ENCODE assay signal across 16 cellular contexts in genomic region chr12:6235499-6235898, GRCh38. TPM values are rescaled to one million over a fixed set of nuclear protein-coding genes. Genes with fewer than 3 reads are reported as not detected.
DNase-seq lines count a peak whose midpoint lies in the region; ATAC-seq and TF ChIP-seq lines count a peak whose summit lies in the region.
"Had no signal": no experiment of that assay in that cellular context is flagged by ENCODE, and none has a peak within 500 bp of the region (broad histone marks: within the 10 kb centered on the region; RNA-seq: fewer than 3 reads in every experiment).

No MANE protein-coding gene starts in this region.

- DNase-seq in ELF-1 (ENCODE audit: low read depth, low spot score), result peak; percentile 89
- DNase-seq in NCI-H345 (lab: John Stamatoyannopoulos, UW), result peak; percentile 44
- DNase-seq in sciatic nerve (ENCODE audit: low spot score), result peak; percentile 53
- DNase-seq in activated CD4-positive, alpha-beta T cell treated with anti-CD3 and anti-CD28 coated beads, Interleukin-2, amount 50 U/mL, for 1 hour, result no peak
- DNase-seq in activated effector memory CD4-positive, alpha-beta T cell treated with Interleukin-2 at 50 U/mL for 16 hours, result no peak
- no peak for DNase-seq in MV-4-11 (lab: John Stamatoyannopoulos, UW)
- DNase-seq: activated CD4-positive, CD25-positive, alpha-beta regulatory T cell; activated naive CD4-positive, alpha-beta T cell treated with Interleukin-2 at 50 U/mL for 16 hours; Karpas-422; naive thymus-derived CD4-positive, alpha-beta T cell; stimulated activated CD4-positive, alpha-beta T cell treated with anti-CD3 and anti-CD28 coated beads, Interleukin-4, amount 100 ng/mL, for 1 hour; tibial artery had no signal

- peak overlapping the region; percentile 39 to 100 (median 96) for H3K27ac ChIP-seq in gastroesophageal sphincter
- H3K27ac ChIP-seq: tibial artery had no signal

- peaks cover 0 to 76% of the 10 kb centered on the region in 2 donors for H3K36me3 ChIP-seq in gastroesophageal sphincter

- no peaks in the 10 kb centered on the region for H3K9me3 ChIP-seq in gastroesophageal sphincter
- H3K9me3 ChIP-seq: heart right ventricle, tibial artery had no signal

- intact Hi-C loops in sciatic nerve (cut with DNase I), result no loop called here

- H3K4me1 ChIP-seq in gastroesophageal sphincter, result peaks cover 19 to 66% (median 41%) of the 10 kb centered on the region in 3 donors

- no peak overlapping the region for H3K4me3 ChIP-seq in gastroesophageal sphincter
- H3K4me3 ChIP-seq: coronary artery, heart right ventricle, tibial artery had no signal

- ATAC-seq in gastroesophageal sphincter (no peak), sciatic nerve (no peak), GM21390 (IDR thresholded peaks at IDR 0.05; ENCODE audit: unreplicated experiment) (no peak)
- ATAC-seq: naive thymus-derived CD4-positive, alpha-beta T cell had no signal

- no peak for TF ChIP-seq CTCF in gastroesophageal sphincter (IDR thresholded peaks at IDR 0.05)

- no peaks in the 10 kb centered on the region for H3K27me3 ChIP-seq in gastroesophageal sphincter
- H3K27me3 ChIP-seq: heart right ventricle, tibial artery had no signal

- TF ChIP-seq EP300 in gastroesophageal sphincter (IDR thresholded peaks at IDR 0.05), result no peak

- TF ChIP-seq POLR2A in gastroesophageal sphincter (IDR thresholded peaks at IDR 0.05), result no peak

- 51% methylated on average over 3 of the region's 9 CpGs; no CpG with 5 or more reads in 1 of the 2 donors for WGBS in gastroesophageal sphincter (ENCODE audit: low coverage in 1 of 2), 2 donors

RNA-seq across cellular contexts. Expression of gene CD9, which starts 35.3 kb away (rescaled TPM):
- 100 to 1,000 TPM; 379 to 558 (median 468) TPM for total RNA-seq in gastroesophageal sphincter
- total RNA-seq in sciatic nerve, result 554 TPM

Comparison
In these comparisons a context has a peak if more than half of its experiments do, and no peak if none do; other contexts are left out.
1. DNase-seq: peak in ELF-1 (single experiment), NCI-H345 (single experiment) and sciatic nerve (single experiment); none in activated CD4-positive, alpha-beta T cell treated with anti-CD3 and anti-CD28 coated beads, Interleukin-2, amount 50 U/mL, for 1 hour (single experiment), activated effector memory CD4-positive, alpha-beta T cell treated with Interleukin-2 at 50 U/mL for 16 hours (single experiment) and MV-4-11 (single experiment).